Comparison of ENCODE assay signal across 22 cellular contexts in genomic region chr2:109683452-109683851, GRCh38.
"Had no signal": no experiment of that assay in that cellular context is flagged by ENCODE, and none has a peak within 500 bp of the region (broad histone marks: within the 10 kb centered on the region; RNA-seq: fewer than 3 reads in every experiment).

No MANE protein-coding gene starts in this region.

- H3K4me1 ChIP-seq: adrenal gland had no signal

- H3K27me3 ChIP-seq: adrenal gland, body of pancreas had no signal

- DNase-seq: activated CD4-positive, alpha-beta T cell treated with anti-CD3 and anti-CD28 coated beads for 4 hours; activated CD8-positive, alpha-beta memory T cell treated with anti-CD3 and anti-CD28 coated beads, Interleukin-2, amount 50 U/mL, for 48 hours; activated CD8-positive, alpha-beta T cell treated with anti-CD3 and anti-CD28 coated beads, Interleukin-2, amount 10 ng/mL, durations not matched to agents 7 days and 5 days; activated naive CD4-positive, alpha-beta T cell treated with anti-CD3 and anti-CD28 coated beads, Interleukin-2, amount 50 U/mL, for 16 hours; activated naive CD8-positive, alpha-beta T cell treated with anti-CD3 and anti-CD28 coated beads, Interleukin-2, amount 10 ng/mL, durations not matched to agents 7 days and 5 days; activated T-cell treated with anti-CD3 and anti-CD28 coated beads, Interleukin-2, amount 50 U/mL, for 1 hour; adrenal gland; anterior cingulate cortex; body of pancreas; KG1; NCI-H1048; NCI-H146; NCI-H187 treated with DMSO at 0.1 percent for 48 hours; NCI-H2081 treated with DMSO at 0.1 percent for 48 hours; NCI-H446; NCI-H524; PC-3; SHP77 treated with DMSO at 0.1 percent for 48 hours had no signal

- H3K36me3 ChIP-seq: adrenal gland had no signal

- H3K9me3 Mint-ChIP-seq: activated naive CD8-positive, alpha-beta T cell treated with anti-CD3 and anti-CD28 coated beads, Interleukin-2, amount 10 ng/mL, durations not matched to agents 7 days and 5 days; T-helper 1 cell treated with Interleukin-12 subunit alpha and Interleukin-12 subunit beta and Interleukin-4 antibody, amounts not matched to agents 30 μg/mL and 1 μg/mL, for 36 hours had no signal

- H3K4me3 ChIP-seq: adrenal gland, body of pancreas had no signal

- H3K36me3 Mint-ChIP-seq: activated naive CD8-positive, alpha-beta T cell treated with anti-CD3 and anti-CD28 coated beads, Interleukin-2, amount 10 ng/mL, durations not matched to agents 7 days and 5 days had no signal

- ATAC-seq: activated CD4-positive, CD25-positive, alpha-beta regulatory T cell treated with anti-CD3 and anti-CD28 coated beads, Interleukin-2, amount 50 U/mL, for 24 hours; activated CD8-positive, alpha-beta T cell treated with anti-CD3 and anti-CD28 coated beads, Interleukin-2, amount 10 ng/mL, durations not matched to agents 7 days and 5 days; body of pancreas; PC-3 had no signal

- H3K27ac Mint-ChIP-seq: activated CD8-positive, alpha-beta T cell treated with anti-CD3 and anti-CD28 coated beads, Interleukin-2, amount 10 ng/mL, durations not matched to agents 7 days and 5 days; activated naive CD8-positive, alpha-beta T cell treated with anti-CD3 and anti-CD28 coated beads, Interleukin-2, amount 10 ng/mL, durations not matched to agents 7 days and 5 days; T-helper 1 cell treated with Interleukin-12 subunit alpha and Interleukin-12 subunit beta and Interleukin-4 antibody, amounts not matched to agents 30 μg/mL and 1 μg/mL, for 36 hours had no signal

- H3K9me3 ChIP-seq: adrenal gland, body of pancreas had no signal

- H3K4me1 Mint-ChIP-seq: activated naive CD8-positive, alpha-beta T cell treated with anti-CD3 and anti-CD28 coated beads, Interleukin-2, amount 10 ng/mL, durations not matched to agents 7 days and 5 days had no signal

- FAIRE-seq: bronchial epithelial cell, RCC 7860 had no signal

- H3K27ac ChIP-seq: adrenal gland, body of pancreas had no signal

- H3K4me3 Mint-ChIP-seq: activated CD8-positive, alpha-beta T cell treated with anti-CD3 and anti-CD28 coated beads, Interleukin-2, amount 10 ng/mL, durations not matched to agents 7 days and 5 days; activated naive CD8-positive, alpha-beta T cell treated with anti-CD3 and anti-CD28 coated beads, Interleukin-2, amount 10 ng/mL, durations not matched to agents 7 days and 5 days; T-helper 1 cell treated with Interleukin-12 subunit alpha and Interleukin-12 subunit beta and Interleukin-4 antibody, amounts not matched to agents 30 μg/mL and 1 μg/mL, for 36 hours had no signal
